11 cellular contexts compared by ENCODE assay signal in genomic region chr6:149334201-149334600, GRCh38. TPM values are rescaled to one million over a fixed set of nuclear protein-coding genes. Genes with fewer than 3 reads are reported as not detected.
DNase-seq lines count a peak whose midpoint lies in the region; ATAC-seq and TF ChIP-seq lines count a peak whose summit lies in the region.
"Had no signal": no experiment of that assay in that cellular context is flagged by ENCODE, and none has a peak within 500 bp of the region (broad histone marks: within the 10 kb centered on the region; RNA-seq: fewer than 3 reads in every experiment).

No MANE protein-coding gene starts in this region.

- no peaks in the 10 kb centered on the region for H3K36me3 ChIP-seq in tibial nerve

- no peak for ATAC-seq in activated CD8-positive, alpha-beta memory T cell treated with anti-CD3 and anti-CD28 coated beads, Interleukin-2, amount 10 ng/mL, durations not matched to agents 7 days and 5 days
- no peak for ATAC-seq in stimulated activated memory B cell treated with anti-CD40 and anti-IgM and Interleukin-4, amounts not matched to agents 10 μg/mL and 1 μg/mL and 100 μg/mL, for 72 hours

- no peak for DNase-seq in activated CD8-positive, alpha-beta memory T cell treated with anti-CD3 and anti-CD28 coated beads, Interleukin-2, amount 10 ng/mL, durations not matched to agents 7 days and 5 days
- DNase-seq in activated CD8-positive, alpha-beta memory T cell treated with anti-CD3 and anti-CD28 coated beads, Interleukin-2, amount 50 U/mL, for 4 hours: no peak
- no peak for DNase-seq in activated T-helper 1 cell treated with anti-CD3 and anti-CD28 coated beads, Interleukin-12 subunit alpha, Interleukin-12 subunit beta, Interleukin-2, Interleukin-4 antibody, amounts not matched to agents 30 ng/mL and 10 ng/mL and 1 ng/mL, durations not matched to agents 14 hours and 24 hours and 36 hours (ENCODE audit: low spot score)
- DNase-seq in fibroblast of pulmonary artery (ENCODE audit: low read depth) (peak; percentile 65), posterior vena cava (ENCODE audit: low spot score) (no peak), NCI-H2107 treated with DMSO at 0.1 percent for 48 hours (lab: John Stamatoyannopoulos, UW; ENCODE audit: unreplicated experiment) (no peak), tibial nerve (ENCODE audit: low spot score in 2 of 2) (no peak)
- DNase-seq: activated gamma-delta T cell treated with Interleukin-2 at 50 U/mL for 16 hours, AML-193, NCI-H2029 had no signal

- H3K4me1 ChIP-seq in tibial nerve: peaks cover 0 to 93% (median 56%) of the 10 kb centered on the region in 4 donors

- intact Hi-C loops in activated T-helper 1 cell treated with anti-CD3 and anti-CD28 coated beads, Interleukin-12 subunit alpha, Interleukin-12 subunit beta, Interleukin-2, Interleukin-4 antibody, amounts not matched to agents 30 ng/mL and 10 ng/mL and 1 ng/mL, durations not matched to agents 14 hours and 24 hours and 36 hours (cut with micrococcal nuclease): no loop called here
- intact Hi-C loops in posterior vena cava (cut with DNase I): no loop called here

- CTCF ChIA-PET in activated CD8-positive, alpha-beta memory T cell treated with anti-CD3 and anti-CD28 coated beads, Interleukin-2, amount 10 ng/mL, durations not matched to agents 7 days and 5 days (lab: Charles Lee): interaction anchor here (1.1 to 4.5 kb wide), 4 partner anchors 9 to 15 kb away, joined by 3 to 23 read pairs (median 6); no protein-coding TSS in a partner anchor

- H3K4me3 ChIP-seq in fibroblast of pulmonary artery (replicated peaks; ENCODE audit: low read depth, low read length) (no peak overlapping the region), tibial nerve (no peak overlapping the region)

- TF ChIP-seq EP300 in tibial nerve (IDR thresholded peaks at IDR 0.05): no peak

- WGBS in tibial nerve, 2 donors: 43 to 50% methylated on average over 3 of the region's 3 CpGs

- H3K27ac Mint-ChIP-seq in activated CD8-positive, alpha-beta memory T cell treated with anti-CD3 and anti-CD28 coated beads, Interleukin-2, amount 10 ng/mL, durations not matched to agents 7 days and 5 days: peak overlapping the region; percentile 62
- peak overlapping the region; percentile 80 for H3K27ac Mint-ChIP-seq in activated T-helper 1 cell treated with anti-CD3 and anti-CD28 coated beads, Interleukin-12 subunit alpha, Interleukin-12 subunit beta, Interleukin-2, Interleukin-4 antibody, amounts not matched to agents 30 ng/mL and 10 ng/mL and 1 ng/mL, durations not matched to agents 14 hours and 24 hours and 36 hours
- H3K27ac Mint-ChIP-seq in stimulated activated memory B cell treated with anti-CD40 and anti-IgM and Interleukin-4, amounts not matched to agents 10 μg/mL and 1 μg/mL and 100 μg/mL, for 72 hours: peak overlapping the region; percentile 59

- H3K27me3 Mint-ChIP-seq in activated CD8-positive, alpha-beta memory T cell treated with anti-CD3 and anti-CD28 coated beads, Interleukin-2, amount 10 ng/mL, durations not matched to agents 7 days and 5 days: no peaks in the 10 kb centered on the region
- no peaks in the 10 kb centered on the region for H3K27me3 Mint-ChIP-seq in activated T-helper 1 cell treated with anti-CD3 and anti-CD28 coated beads, Interleukin-12 subunit alpha, Interleukin-12 subunit beta, Interleukin-2, Interleukin-4 antibody, amounts not matched to agents 30 ng/mL and 10 ng/mL and 1 ng/mL, durations not matched to agents 14 hours and 24 hours and 36 hours (ENCODE audit: insufficient read depth)
- H3K27me3 Mint-ChIP-seq in stimulated activated memory B cell treated with anti-CD40 and anti-IgM and Interleukin-4, amounts not matched to agents 10 μg/mL and 1 μg/mL and 100 μg/mL, for 72 hours: no peaks in the 10 kb centered on the region

- peak overlapping the region in 1 of 4 donors; percentile 21 for H3K27ac ChIP-seq in tibial nerve

- peaks cover 2% of the 10 kb centered on the region for H3K9me3 Mint-ChIP-seq in activated CD8-positive, alpha-beta memory T cell treated with anti-CD3 and anti-CD28 coated beads, Interleukin-2, amount 10 ng/mL, durations not matched to agents 7 days and 5 days (ENCODE audit: low read depth)
- H3K9me3 Mint-ChIP-seq in activated T-helper 1 cell treated with anti-CD3 and anti-CD28 coated beads, Interleukin-12 subunit alpha, Interleukin-12 subunit beta, Interleukin-2, Interleukin-4 antibody, amounts not matched to agents 30 ng/mL and 10 ng/mL and 1 ng/mL, durations not matched to agents 14 hours and 24 hours and 36 hours: peaks cover 8% of the 10 kb centered on the region
- no peaks in the 10 kb centered on the region for H3K9me3 Mint-ChIP-seq in stimulated activated memory B cell treated with anti-CD40 and anti-IgM and Interleukin-4, amounts not matched to agents 10 μg/mL and 1 μg/mL and 100 μg/mL, for 72 hours

- peaks cover 89% of the 10 kb centered on the region for H3K4me1 Mint-ChIP-seq in activated CD8-positive, alpha-beta memory T cell treated with anti-CD3 and anti-CD28 coated beads, Interleukin-2, amount 10 ng/mL, durations not matched to agents 7 days and 5 days
- H3K4me1 Mint-ChIP-seq in activated T-helper 1 cell treated with anti-CD3 and anti-CD28 coated beads, Interleukin-12 subunit alpha, Interleukin-12 subunit beta, Interleukin-2, Interleukin-4 antibody, amounts not matched to agents 30 ng/mL and 10 ng/mL and 1 ng/mL, durations not matched to agents 14 hours and 24 hours and 36 hours (ENCODE audit: low read depth): peaks cover 99% of the 10 kb centered on the region
- H3K4me1 Mint-ChIP-seq in stimulated activated memory B cell treated with anti-CD40 and anti-IgM and Interleukin-4, amounts not matched to agents 10 μg/mL and 1 μg/mL and 100 μg/mL, for 72 hours: peaks cover 90% of the 10 kb centered on the region

- TF ChIP-seq CTCF in fibroblast of pulmonary artery (IDR thresholded peaks at IDR 0.05; ENCODE audit: low read length, missing control alignments) (no peak), tibial nerve (IDR thresholded peaks at IDR 0.05) (no peak)

- H3K36me3 Mint-ChIP-seq in activated CD8-positive, alpha-beta memory T cell treated with anti-CD3 and anti-CD28 coated beads, Interleukin-2, amount 10 ng/mL, durations not matched to agents 7 days and 5 days: peaks cover 30% of the 10 kb centered on the region
- H3K36me3 Mint-ChIP-seq in activated T-helper 1 cell treated with anti-CD3 and anti-CD28 coated beads, Interleukin-12 subunit alpha, Interleukin-12 subunit beta, Interleukin-2, Interleukin-4 antibody, amounts not matched to agents 30 ng/mL and 10 ng/mL and 1 ng/mL, durations not matched to agents 14 hours and 24 hours and 36 hours (ENCODE audit: low read depth): peaks cover 26% of the 10 kb centered on the region
- H3K36me3 Mint-ChIP-seq in stimulated activated memory B cell treated with anti-CD40 and anti-IgM and Interleukin-4, amounts not matched to agents 10 μg/mL and 1 μg/mL and 100 μg/mL, for 72 hours: peaks cover 25% of the 10 kb centered on the region

- H3K4me3 Mint-ChIP-seq in activated CD8-positive, alpha-beta memory T cell treated with anti-CD3 and anti-CD28 coated beads, Interleukin-2, amount 10 ng/mL, durations not matched to agents 7 days and 5 days: no peak overlapping the region
- peak overlapping the region; percentile 48 for H3K4me3 Mint-ChIP-seq in activated T-helper 1 cell treated with anti-CD3 and anti-CD28 coated beads, Interleukin-12 subunit alpha, Interleukin-12 subunit beta, Interleukin-2, Interleukin-4 antibody, amounts not matched to agents 30 ng/mL and 10 ng/mL and 1 ng/mL, durations not matched to agents 14 hours and 24 hours and 36 hours
- H3K4me3 Mint-ChIP-seq in stimulated activated memory B cell treated with anti-CD40 and anti-IgM and Interleukin-4, amounts not matched to agents 10 μg/mL and 1 μg/mL and 100 μg/mL, for 72 hours: no peak overlapping the region

- no peaks in the 10 kb centered on the region for H3K9me3 ChIP-seq in tibial nerve

- H3K27me3 ChIP-seq in tibial nerve: no peaks in the 10 kb centered on the region

- TF ChIP-seq POLR2A in tibial nerve (IDR thresholded peaks at IDR 0.05): no peak

RNA-seq across cellular contexts. Expression of gene TAB2, which starts 16.7 kb away (rescaled TPM):
- total RNA-seq in activated CD8-positive, alpha-beta memory T cell treated with anti-CD3 and anti-CD28 coated beads, Interleukin-2, amount 10 ng/mL, durations not matched to agents 7 days and 5 days: 100 to 1,000 TPM; 120 to 138 TPM
- total RNA-seq in activated T-helper 1 cell treated with anti-CD3 and anti-CD28 coated beads, Interleukin-12 subunit alpha, Interleukin-12 subunit beta, Interleukin-2, Interleukin-4 antibody, amounts not matched to agents 30 ng/mL and 10 ng/mL and 1 ng/mL, durations not matched to agents 14 hours and 24 hours and 36 hours: 154 and 157 TPM in 2 replicates
- total RNA-seq in posterior vena cava (10 to 100 TPM; 52.3 to 73.2 TPM), tibial nerve (100 to 1,000 TPM in 1 of 4 donors, 10 to 100 TPM in 3; 57.5 to 101 (median 74.7) TPM)
